ENCODE assay signal across 14 cellular contexts in the genomic region with DNA sequence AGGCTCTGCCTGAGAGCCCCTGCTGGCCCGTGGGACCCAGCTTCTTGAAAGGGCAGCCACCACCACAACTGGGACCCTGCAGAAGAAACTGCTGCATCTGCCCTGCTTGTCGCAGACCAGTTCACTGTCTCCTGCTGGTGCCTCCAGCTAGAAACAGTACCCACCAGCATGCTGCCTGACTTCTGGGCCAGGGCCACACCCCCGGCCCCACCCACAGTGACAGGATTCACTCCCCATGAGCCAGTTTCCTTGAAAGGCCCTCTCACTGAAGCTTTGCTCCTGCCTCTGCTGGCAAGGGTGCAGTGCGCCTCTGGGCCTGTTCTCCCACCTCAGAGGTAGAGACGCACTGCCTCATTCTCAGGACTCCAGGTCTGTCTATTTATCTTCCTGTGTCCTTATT. TPM values are rescaled to one million over a fixed set of nuclear protein-coding genes. Genes with fewer than 3 reads are reported as not detected.
A peak's percentile ranks its signal among the peaks of the same experiment; 100 is the strongest.
DNase-seq lines count a peak whose midpoint lies in the region; ATAC-seq and TF ChIP-seq lines count a peak whose summit lies in the region.
"Had no signal": no experiment of that assay in that cellular context is flagged by ENCODE, and none has a peak within 500 bp of the region (broad histone marks: within the 10 kb centered on the region; RNA-seq: fewer than 3 reads in every experiment).

No MANE protein-coding gene starts in this region.

- no peak overlapping the region for H3K4me3 Mint-ChIP-seq in activated naive CD8-positive, alpha-beta T cell treated with anti-CD3 and anti-CD28 coated beads, Interleukin-2, amount 50 U/mL, for 24 hours

- no peaks in the 10 kb centered on the region for H3K27me3 Mint-ChIP-seq in activated naive CD8-positive, alpha-beta T cell treated with anti-CD3 and anti-CD28 coated beads, Interleukin-2, amount 50 U/mL, for 24 hours

- TF ChIP-seq RAD21 in HCT116 (IDR thresholded peaks at IDR 0.05; ENCODE audit: low read depth) = no peak

- no TSS peak for BruUV-seq in HCT116 (replicated peaks; lab: Mats Ljungman, UMichigan)

- H3K4me1 ChIP-seq in HCT116 (ENCODE audit: control insufficient read depth in 1 of 2, insufficient read depth in 2 of 2, low read length in 2 of 2) (no peaks in the 10 kb centered on the region; a peak in 1 of 4 replicates), prostate gland (replicated peaks) (peaks cover 29% of the 10 kb centered on the region), smooth muscle cell (ENCODE audit: low read depth) (no peaks in the 10 kb centered on the region), adrenal gland (replicated peaks in 1 of 2) (no peaks in the 10 kb centered on the region)

- H3F3A ChIP-seq in smooth muscle cell (ENCODE audit: low read depth) = no peaks in the 10 kb centered on the region

- H4K20me1 ChIP-seq in HCT116 (ENCODE audit: insufficient read depth) = peaks cover 3% of the 10 kb centered on the region; the same call in 1 of the 2 replicates
- peaks cover 97% of the 10 kb centered on the region for H4K20me1 ChIP-seq in smooth muscle cell (ENCODE audit: low read depth)

- ATAC-seq in HCT116 = 0 out of 2 replicates have a peak, but pooled peaks have one; percentile 21
- ATAC-seq in activated naive CD8-positive, alpha-beta T cell treated with anti-CD3 and anti-CD28 coated beads, Interleukin-2, amount 50 U/mL, for 24 hours = no peak
- ATAC-seq: HepG2, upper lobe of right lung had no signal

- H3K27ac ChIP-seq in HCT116 (ENCODE audit: low read depth, low read length) (no peak overlapping the region), prostate gland (peak overlapping the region; percentile 84 to 89), smooth muscle cell (ENCODE audit: low read depth) (no peak overlapping the region), adrenal gland (no peak overlapping the region)
- H3K27ac ChIP-seq: cardiac muscle cell had no signal

- H3K4me3 ChIP-seq in HCT116 (replicated peaks in 1 of 2; ENCODE audit: low read depth in 1 of 2, low read length in 2 of 2) = no peak overlapping the region
- peak overlapping the region in 1 of 2 donors; percentile 10 for H3K4me3 ChIP-seq in prostate gland
- H3K4me3 ChIP-seq in smooth muscle cell = no peak overlapping the region
- no peak overlapping the region for H3K4me3 ChIP-seq in adrenal gland
- H3K4me3 ChIP-seq: cardiac muscle cell, upper lobe of right lung had no signal

- WGBS in prostate gland = 43% methylated on average over 5 of the region's 5 CpGs
- 81% methylated on average over 5 of the region's 5 CpGs for WGBS in smooth muscle cell (ENCODE audit: low lambda C conversion rate)
- WGBS in adrenal gland, 4 donors = 71 to 86% (median 75%) methylated on average over 4 to 5 of the region's 5 CpGs

- H3K36me3 Mint-ChIP-seq in activated naive CD8-positive, alpha-beta T cell treated with anti-CD3 and anti-CD28 coated beads, Interleukin-2, amount 50 U/mL, for 24 hours (ENCODE audit: low read depth) = peaks cover 3% of the 10 kb centered on the region

- intact Hi-C loops in HCT116 (cut with micrococcal nuclease) = no loop called here
- intact Hi-C loops in prostate gland (cut with DNase I) = no loop called here
- intact Hi-C loops in adrenal gland (cut with DNase I) = no loop called here

- H3K4me2 ChIP-seq in HCT116 (ENCODE audit: low read length) = no peak overlapping the region
- no peak overlapping the region for H3K4me2 ChIP-seq in smooth muscle cell

- H3K27ac Mint-ChIP-seq in activated naive CD8-positive, alpha-beta T cell treated with anti-CD3 and anti-CD28 coated beads, Interleukin-2, amount 50 U/mL, for 24 hours = peak overlapping the region; percentile 46

- RAD21 ChIA-PET in HCT116 (lab: Charles Lee; ENCODE audit: low non-redundant PET in 1 of 2, low total read pairs in 2 of 2, uncharacterized antibody in 2 of 2, unreplicated experiment in 2 of 2) = no interaction called here

- H3K36me3 ChIP-seq in HCT116 (ENCODE audit: control insufficient read depth in 1 of 2, insufficient read depth in 2 of 2, low read length in 2 of 2) (peaks cover 2 to 19% of the 10 kb centered on the region in 2 experiments; a peak in 3 of 4 replicates), prostate gland (no peaks in the 10 kb centered on the region), smooth muscle cell (ENCODE audit: low read depth) (no peaks in the 10 kb centered on the region), adrenal gland (replicated peaks in 1 of 2) (peaks cover 0 to 18% of the 10 kb centered on the region in 2 donors)
- H3K36me3 ChIP-seq: cardiac muscle cell had no signal

- no peak overlapping the region for H2AFZ ChIP-seq in HCT116 (ENCODE audit: low read depth, low read length, poor library complexity, severe bottlenecking)
- H2AFZ ChIP-seq in smooth muscle cell (ENCODE audit: low read depth) = no peak overlapping the region

- CTCF ChIA-PET in HCT116 (lab: Charles Lee) = no interaction called here

- TF ChIP-seq CTCF in HCT116 (IDR thresholded peaks at IDR 0.05 in 2 of 3, conservative IDR thresholded peaks at IDR 0.05 in 1 of 3; ENCODE audit: borderline replicate concordance in 1 of 3, insufficient read depth in 1 of 3, low read depth in 2 of 3, low read length in 2 of 3) = no peak
- no peak for TF ChIP-seq CTCF in prostate gland (IDR thresholded peaks at IDR 0.05)
- no peak for TF ChIP-seq CTCF in smooth muscle cell (IDR thresholded peaks at IDR 0.05; ENCODE audit: borderline replicate concordance, insufficient read depth, poor library complexity, severe bottlenecking)
- TF ChIP-seq CTCF in GM13976 (IDR thresholded peaks at IDR 0.05; ENCODE audit: borderline replicate concordance, control extremely low read depth, extremely low read depth, insufficient read depth, missing control alignments) = no peak
- no peak for TF ChIP-seq CTCF in adrenal gland (IDR thresholded peaks at IDR 0.05)

- POLR2A ChIA-PET in HCT116 (lab: Charles Lee) = no interaction called here

- no peaks in the 10 kb centered on the region for H3K9me3 ChIP-seq in HCT116 (ENCODE audit: control insufficient read depth in 1 of 2, insufficient read depth in 1 of 2, low read depth in 1 of 2, low read length in 2 of 2)
- H3K9me3 ChIP-seq in prostate gland = no peaks in the 10 kb centered on the region
- H3K9me3 ChIP-seq in smooth muscle cell (replicated peaks; ENCODE audit: low read depth) = no peaks in the 10 kb centered on the region
- H3K9me3 ChIP-seq in adrenal gland (replicated peaks in 1 of 3) = no peaks in the 10 kb centered on the region
- H3K9me3 ChIP-seq: upper lobe of right lung had no signal

- H3K27me3 ChIP-seq in HCT116 (ENCODE audit: insufficient read depth, low read length) (no peaks in the 10 kb centered on the region), prostate gland (replicated peaks; ENCODE audit: insufficient read depth) (no peaks in the 10 kb centered on the region), smooth muscle cell (ENCODE audit: low read depth) (no peaks in the 10 kb centered on the region), adrenal gland (no peaks in the 10 kb centered on the region)
- H3K27me3 ChIP-seq: cardiac muscle cell, upper lobe of right lung had no signal

- no peaks in the 10 kb centered on the region for H3K9me2 ChIP-seq in HCT116 (ENCODE audit: insufficient read depth)

- TF ChIP-seq POLR2A in HCT116 (IDR thresholded peaks at IDR 0.05; ENCODE audit: borderline replicate concordance, extremely low read depth, insufficient read depth, insufficient read length) (no peak), prostate gland (IDR thresholded peaks at IDR 0.05) (peak; percentile 9), adrenal gland (IDR thresholded peaks at IDR 0.05) (no peak)

- in situ Hi-C loops in GM13976 (cut with MboI; ENCODE audit: low sequenced_read_pairs, unreplicated experiment) = no loop called here

- peaks cover 96% of the 10 kb centered on the region for H3K79me2 ChIP-seq in HCT116 (ENCODE audit: insufficient read depth, low read length)
- H3K79me2 ChIP-seq in smooth muscle cell (ENCODE audit: low read depth) = peaks cover 22% of the 10 kb centered on the region

- H3K9ac ChIP-seq in HCT116 (ENCODE audit: low read length) (no peak overlapping the region), smooth muscle cell (ENCODE audit: low read depth) (no peak overlapping the region)

- H3K9me3 Mint-ChIP-seq in activated naive CD8-positive, alpha-beta T cell treated with anti-CD3 and anti-CD28 coated beads, Interleukin-2, amount 50 U/mL, for 24 hours = no peaks in the 10 kb centered on the region
- H3K9me3 Mint-ChIP-seq: activated T-helper 2 cell treated with anti-CD3 and anti-CD28 coated beads, Interferon-gamma antibody, Interleukin-2, Interleukin-4, amounts not matched to agents 10 μg/mL and 5 μg/mL and 100 μg/mL, durations not matched to agents 14 hours and 24 hours and 36 hours had no signal

- H3K4me1 Mint-ChIP-seq in activated naive CD8-positive, alpha-beta T cell treated with anti-CD3 and anti-CD28 coated beads, Interleukin-2, amount 50 U/mL, for 24 hours = peaks cover 11% of the 10 kb centered on the region

- DNase-seq in NCI-H187 (lab: John Stamatoyannopoulos, UW) = peak; percentile 38 to 42
- DNase-seq in NCI-H187 treated with DMSO at 0.1 percent for 48 hours (lab: John Stamatoyannopoulos, UW) = no peak
- DNase-seq in HCT116 (ENCODE audit: low read depth, low spot score) = no peak
- no peak for DNase-seq in activated naive CD8-positive, alpha-beta T cell treated with anti-CD3 and anti-CD28 coated beads, Interleukin-2, amount 50 U/mL, for 24 hours
- peak; percentile 70 for DNase-seq in prostate gland (ENCODE audit: low spot score)
- DNase-seq in smooth muscle cell (lab: John Stamatoyannopoulos, UW; ENCODE audit: unreplicated experiment) = no peak
- no peak for DNase-seq in GM13976 (ENCODE audit: low spot score)
- no peak for DNase-seq in adrenal gland
- DNase-seq: glutamatergic neuron, upper lobe of right lung had no signal

TF ChIP-seq in HCT116, 20 proteins besides CTCF, POLR2A, EP300 and RAD21 (continues in another document):
- TF ChIP-seq FOSL1 (IDR thresholded peaks at IDR 0.05; ENCODE audit: low read depth) (no peak), TCF7L2 (IDR thresholded peaks at IDR 0.05; ENCODE audit: borderline replicate concordance, extremely low read depth, insufficient read depth, insufficient read length) (no peak), SP1 (IDR thresholded peaks at IDR 0.05; ENCODE audit: low read depth) (no peak), CBX3 (IDR thresholded peaks at IDR 0.05; ENCODE audit: low read depth) (no peak), SRF (IDR thresholded peaks at IDR 0.05; ENCODE audit: low read depth) (no peak), EZH2 (IDR thresholded peaks at IDR 0.05) (no peak)

RNA-seq across cellular contexts. Expression of gene ANXA11, which starts 32.4 kb away (rescaled TPM):
- total RNA-seq in HCT116 (2021; ENCODE audit: unreplicated experiment) (181 TPM), prostate gland (100 to 1,000 TPM; 158 to 174 TPM), smooth muscle cell (36.6 and 39.5 TPM in 2 replicates), adrenal gland (10 to 100 TPM; 39.0 to 99.5 (median 67.7) TPM)
- polyA plus RNA-seq in HCT116 (2012) = 242 and 336 TPM in 2 replicates
- polyA plus RNA-seq in smooth muscle cell (93.4 and 101 TPM in 2 replicates), adrenal gland (100 to 1,000 TPM in 2 of 3 donors, 10 to 100 TPM in 1; 83.3 to 249 (median 239) TPM)
- polyA plus RNA-seq: neural cell had no signal

RNA-seq across cellular contexts. Expression of gene PLAC9, which starts 40.4 kb away (rescaled TPM):
- not detected for total RNA-seq in HCT116 (2021; ENCODE audit: unreplicated experiment)
- polyA plus RNA-seq in HCT116 (2012) = 1.4 and 1.8 TPM in 2 replicates
- total RNA-seq in prostate gland = 10 to 100 TPM in 1 of 2 donors, 1 to 10 TPM in 1; 8.9 to 14.7 TPM
- 1.5 TPM in 1 of 2 replicates, not detected in the other for total RNA-seq in smooth muscle cell
- 14.6 and 23.7 TPM in 2 replicates for polyA plus RNA-seq in smooth muscle cell
- total RNA-seq in adrenal gland = 10 to 100 TPM; 11.7 to 26.9 (median 24.0) TPM
- polyA plus RNA-seq in adrenal gland = 10 to 100 TPM in 2 of 3 donors, 1 to 10 TPM in 1; 1.8 to 67.6 (median 61.4) TPM
- total RNA-seq: activated T-helper 2 cell treated with anti-CD3 and anti-CD28 coated beads, Interferon-gamma antibody, Interleukin-2, Interleukin-4, amounts not matched to agents 10 μg/mL and 5 μg/mL and 100 μg/mL, durations not matched to agents 14 hours and 24 hours and 36 hours; cardiac muscle cell; HepG2 had no signal
- polyA plus RNA-seq: HepG2, neural cell had no signal

Comparison
In these comparisons a context has a peak if more than half of its experiments do, and no peak if none do; other contexts are left out.
1. DNase-seq: peak in NCI-H187 (2 of 2) and prostate gland (single experiment); none in NCI-H187 treated with DMSO at 0.1 percent for 48 hours (single experiment), HCT116 (single experiment), activated naive CD8-positive, alpha-beta T cell treated with anti-CD3 and anti-CD28 coated beads, Interleukin-2, amount 50 U/mL, for 24 hours (single experiment), smooth muscle cell (single experiment), GM13976 (single experiment) and adrenal gland (0 of 7).
2. H3K27ac ChIP-seq: peak in prostate gland (2 of 2); none in HCT116 (single experiment), smooth muscle cell (single experiment) and adrenal gland (0 of 5).